2 cellular contexts compared by ENCODE assay signal in the genomic region with DNA sequence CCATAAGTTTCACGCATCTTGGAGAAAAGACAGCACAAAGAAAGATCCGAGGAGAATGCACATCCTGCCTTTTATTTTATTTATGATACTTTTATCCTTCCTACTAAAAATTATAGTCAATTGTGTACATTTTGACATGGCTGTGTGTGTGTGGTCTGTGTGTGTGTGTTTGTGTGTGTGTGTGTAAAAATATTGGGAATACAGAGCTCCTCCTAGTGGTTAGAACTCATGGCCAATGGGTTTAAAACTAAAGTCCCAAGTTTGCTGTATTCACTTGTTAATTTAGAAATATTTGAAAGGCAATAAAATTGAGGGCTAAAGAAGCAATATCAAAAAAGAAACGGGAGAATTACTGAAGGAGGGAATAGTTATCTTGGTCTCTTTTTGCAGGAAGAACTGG.
TF ChIP-seq lines count a peak whose summit lies in the region.

No MANE protein-coding gene starts in this region.

TF ChIP-seq in SK-N-SH, 30 proteins besides CTCF, POLR2A, EP300 and RAD21:
- no peak for TF ChIP-seq POLR2AphosphoS5 (IDR thresholded peaks at IDR 0.05; ENCODE audit: low read depth, low read length)
- TF ChIP-seq GABPA (IDR thresholded peaks at IDR 0.05; ENCODE audit: low read depth): no peak
- TF ChIP-seq, protein P1, sequence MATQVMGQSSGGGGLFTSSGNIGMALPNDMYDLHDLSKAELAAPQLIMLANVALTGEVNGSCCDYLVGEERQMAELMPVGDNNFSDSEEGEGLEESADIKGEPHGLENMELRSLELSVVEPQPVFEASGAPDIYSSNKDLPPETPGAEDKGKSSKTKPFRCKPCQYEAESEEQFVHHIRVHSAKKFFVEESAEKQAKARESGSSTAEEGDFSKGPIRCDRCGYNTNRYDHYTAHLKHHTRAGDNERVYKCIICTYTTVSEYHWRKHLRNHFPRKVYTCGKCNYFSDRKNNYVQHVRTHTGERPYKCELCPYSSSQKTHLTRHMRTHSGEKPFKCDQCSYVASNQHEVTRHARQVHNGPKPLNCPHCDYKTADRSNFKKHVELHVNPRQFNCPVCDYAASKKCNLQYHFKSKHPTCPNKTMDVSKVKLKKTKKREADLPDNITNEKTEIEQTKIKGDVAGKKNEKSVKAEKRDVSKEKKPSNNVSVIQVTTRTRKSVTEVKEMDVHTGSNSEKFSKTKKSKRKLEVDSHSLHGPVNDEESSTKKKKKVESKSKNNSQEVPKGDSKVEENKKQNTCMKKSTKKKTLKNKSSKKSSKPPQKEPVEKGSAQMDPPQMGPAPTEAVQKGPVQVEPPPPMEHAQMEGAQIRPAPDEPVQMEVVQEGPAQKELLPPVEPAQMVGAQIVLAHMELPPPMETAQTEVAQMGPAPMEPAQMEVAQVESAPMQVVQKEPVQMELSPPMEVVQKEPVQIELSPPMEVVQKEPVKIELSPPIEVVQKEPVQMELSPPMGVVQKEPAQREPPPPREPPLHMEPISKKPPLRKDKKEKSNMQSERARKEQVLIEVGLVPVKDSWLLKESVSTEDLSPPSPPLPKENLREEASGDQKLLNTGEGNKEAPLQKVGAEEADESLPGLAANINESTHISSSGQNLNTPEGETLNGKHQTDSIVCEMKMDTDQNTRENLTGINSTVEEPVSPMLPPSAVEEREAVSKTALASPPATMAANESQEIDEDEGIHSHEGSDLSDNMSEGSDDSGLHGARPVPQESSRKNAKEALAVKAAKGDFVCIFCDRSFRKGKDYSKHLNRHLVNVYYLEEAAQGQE (IDR thresholded peaks at IDR 0.05; ENCODE audit: low read depth, low read length): no peak
- TF ChIP-seq SMC3 (IDR thresholded peaks at IDR 0.05; ENCODE audit: low read depth, low read length): peak; percentile 25; the same call in 1 of the 2 replicates
- TF ChIP-seq CHD2 (IDR thresholded peaks at IDR 0.05; ENCODE audit: low read length, partially characterized antibody): no peak
- no peak for TF ChIP-seq EZH2phosphoT487 (IDR thresholded peaks at IDR 0.05; ENCODE audit: borderline replicate concordance, low read depth)

TF ChIP-seq in SK-N-SH treated with all-trans-retinoic acid at 6 μM for 48 hours, 23 proteins besides CTCF, POLR2A, EP300 and RAD21:
- no peak for TF ChIP-seq TCF4 (CRISPR knock-in tag; IDR thresholded peaks at IDR 0.05; ENCODE audit: borderline replicate concordance)
- TF ChIP-seq, protein P2, sequence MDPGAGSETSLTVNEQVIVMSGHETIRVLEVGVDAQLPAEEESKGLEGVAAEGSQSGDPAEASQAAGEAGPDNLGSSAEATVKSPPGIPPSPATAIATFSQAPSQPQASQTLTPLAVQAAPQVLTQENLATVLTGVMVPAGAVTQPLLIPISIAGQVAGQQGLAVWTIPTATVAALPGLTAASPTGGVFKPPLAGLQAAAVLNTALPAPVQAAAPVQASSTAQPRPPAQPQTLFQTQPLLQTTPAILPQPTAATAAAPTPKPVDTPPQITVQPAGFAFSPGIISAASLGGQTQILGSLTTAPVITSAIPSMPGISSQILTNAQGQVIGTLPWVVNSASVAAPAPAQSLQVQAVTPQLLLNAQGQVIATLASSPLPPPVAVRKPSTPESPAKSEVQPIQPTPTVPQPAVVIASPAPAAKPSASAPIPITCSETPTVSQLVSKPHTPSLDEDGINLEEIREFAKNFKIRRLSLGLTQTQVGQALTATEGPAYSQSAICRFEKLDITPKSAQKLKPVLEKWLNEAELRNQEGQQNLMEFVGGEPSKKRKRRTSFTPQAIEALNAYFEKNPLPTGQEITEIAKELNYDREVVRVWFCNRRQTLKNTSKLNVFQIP (CRISPR knock-in tag; IDR thresholded peaks at IDR 0.05; ENCODE audit: borderline replicate concordance, low read depth): no peak
- no peak for TF ChIP-seq GLIS3 (CRISPR knock-in tag; IDR thresholded peaks at IDR 0.05)
- no peak for TF ChIP-seq ZFP3 (CRISPR knock-in tag; IDR thresholded peaks at IDR 0.05)
